ENCODE assay signal across 28 cellular contexts in the genomic region with DNA sequence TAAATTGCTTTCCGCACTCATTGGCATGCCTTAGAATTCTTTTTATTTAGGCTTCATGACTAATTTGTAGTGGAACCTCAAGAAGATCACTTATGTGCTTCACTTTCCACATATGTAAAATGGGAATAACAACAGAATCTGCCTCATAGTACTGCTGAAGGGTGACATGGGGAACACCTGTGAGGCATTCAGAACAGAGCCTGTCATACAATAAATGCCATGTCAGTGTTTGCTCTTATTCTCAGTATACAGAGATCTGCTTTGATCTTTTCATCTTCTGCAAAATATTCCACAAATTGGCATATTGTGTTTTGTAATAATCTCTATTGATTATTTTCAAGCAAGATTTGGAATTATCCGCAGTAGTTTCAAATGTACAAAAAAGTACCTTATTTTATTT.
"Had no signal": no experiment of that assay in that cellular context is flagged by ENCODE, and none has a peak within 500 bp of the region (broad histone marks: within the 10 kb centered on the region; RNA-seq: fewer than 3 reads in every experiment).

No MANE protein-coding gene starts in this region.

- H3K27me3 ChIP-seq: Peyer's patch, SJCRH30 had no signal

- H3K9ac ChIP-seq: KMS-11 had no signal

- H3K27ac ChIP-seq: KMS-11, Peyer's patch, SJCRH30, SK-N-MC had no signal

- H3K36me3 ChIP-seq: Peyer's patch, SJCRH30 had no signal

- H3K4me3 ChIP-seq: Peyer's patch, SJCRH30, SK-N-MC had no signal

- ATAC-seq: PC-3, SK-N-SH treated with all-trans-retinoic acid at 6 μM for 48 hours had no signal

- H3K9me3 ChIP-seq: Peyer's patch, SJCRH30 had no signal

- DNase-seq: Karpas-422, MM.1S, MV-4-11, NCI-H1092, NCI-H1105, NCI-H1417 treated with DMSO at 0.1 percent for 48 hours, NCI-H1436 treated with DMSO at 0.1 percent for 48 hours, NCI-H1694 treated with DMSO at 0.1 percent for 48 hours, NCI-H187 treated with DMSO at 0.1 percent for 48 hours, NCI-H2029, NCI-H2081, NCI-H2171 treated with DMSO at 0.1 percent for 48 hours, NCI-H2227 treated with DMSO at 0.1 percent for 48 hours, NCI-H345, NCI-H446, NCI-H510A treated with DMSO at 0.1 percent for 48 hours, NCI-H524 treated with DMSO at 0.1 percent for 48 hours, NCI-H526 treated with DMSO at 0.1 percent for 48 hours, NCI-H774, PC-3, Peyer's patch, Right ventricle myocardium superior, RPMI8226, SIG-M5, SJCRH30 had no signal

- H3K4me1 ChIP-seq: SJCRH30 had no signal
